In the genomic region with DNA sequence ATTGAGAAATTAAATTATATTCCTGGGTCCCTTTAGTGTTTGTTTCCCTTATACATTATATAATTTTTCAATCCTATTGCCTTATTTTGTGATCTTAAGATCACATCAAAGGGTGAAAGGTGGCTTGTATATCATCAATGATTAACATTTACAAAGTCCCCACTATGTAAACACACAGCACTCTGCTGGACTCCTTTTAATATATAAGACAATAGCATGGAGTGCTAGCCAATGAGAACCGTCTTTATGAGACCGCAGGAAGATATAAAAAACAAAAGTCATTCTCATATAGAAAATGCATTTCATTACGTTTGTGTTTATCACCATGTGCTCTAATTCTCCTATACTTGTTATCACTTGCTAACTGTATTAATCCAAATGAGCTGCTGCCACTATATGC, we compare ENCODE assay signal across 22 cellular contexts.
"Had no signal": no experiment of that assay in that cellular context is flagged by ENCODE, and none has a peak within 500 bp of the region (broad histone marks: within the 10 kb centered on the region; RNA-seq: fewer than 3 reads in every experiment).

No MANE protein-coding gene starts in this region.

- H3K4me1 ChIP-seq: gastrocnemius medialis, neural progenitor cell, parathyroid adenoma, right lobe of liver, upper lobe of left lung, uterus had no signal

- ATAC-seq: esophagus mucosa; gastrocnemius medialis; left lung; naive thymus-derived CD4-positive, alpha-beta T cell; right lobe of liver had no signal

- H3K4me2 ChIP-seq: neural progenitor cell had no signal

- H2AFZ ChIP-seq: neural progenitor cell, parathyroid adenoma had no signal

- H3K36me3 ChIP-seq: gastrocnemius medialis, left lung, neural progenitor cell, right lobe of liver, thoracic aorta, tibial nerve, upper lobe of left lung, uterus had no signal

- H3K79me2 ChIP-seq: parathyroid adenoma had no signal

- H3K4me3 ChIP-seq: gastrocnemius medialis, left lung, neural progenitor cell, right lobe of liver, thoracic aorta, tibial nerve, upper lobe of left lung, uterus had no signal

- DNase-seq: effector CD8-positive, alpha-beta T cell; endodermal cell; foreskin fibroblast; gastrocnemius medialis; head of caudate nucleus; kidney; left lung; mesenchymal stem cell; naive thymus-derived CD4-positive, alpha-beta T cell; right lobe of liver; small intestine; stimulated activated CD4-positive, alpha-beta T cell treated with anti-CD3 and anti-CD28 coated beads, Interleukin-15, amount 100 ng/mL, for 24 hours; stimulated activated CD4-positive, alpha-beta T cell treated with anti-CD3 and anti-CD28 coated beads, Interleukin-2, amount 100 ng/mL, for 48 hours; stimulated activated naive B cell treated with anti-CD40 and anti-IgM and Interleukin-4, amounts not matched to agents 10 μg/mL and 1 μg/mL and 100 μg/mL, for 72 hours; upper lobe of left lung; uterus had no signal

- H3K27ac ChIP-seq: epithelial cell of prostate, gastrocnemius medialis, left lung, neural progenitor cell, parathyroid adenoma, right lobe of liver, thoracic aorta, tibial nerve, upper lobe of left lung, uterus had no signal

- H3K9ac ChIP-seq: neural progenitor cell, parathyroid adenoma had no signal

- H3K27me3 ChIP-seq: gastrocnemius medialis, left lung, neural progenitor cell, right lobe of liver, tibial nerve, upper lobe of left lung, uterus had no signal

- H3K9me3 ChIP-seq: gastrocnemius medialis, left lung, right lobe of liver, thoracic aorta, tibial nerve, upper lobe of left lung, uterus had no signal
